8 cellular contexts compared by ENCODE assay signal in genomic region chr5:123371575-123372179, GRCh38. TPM values are rescaled to one million over a fixed set of nuclear protein-coding genes. Genes with fewer than 3 reads are reported as not detected.
A peak's percentile ranks its signal among the peaks of the same experiment; 100 is the strongest.
DNase-seq lines count a peak whose midpoint lies in the region; ATAC-seq and TF ChIP-seq lines count a peak whose summit lies in the region.

No MANE protein-coding gene starts in this region.

- no peak overlapping the region for H3K4me3 ChIP-seq in PC-9
- H3K4me3 ChIP-seq in cardiac fibroblast (replicated peaks in 1 of 2; ENCODE audit: low read depth in 2 of 2, low read length in 2 of 2), result no peak overlapping the region
- no peak overlapping the region for H3K4me3 ChIP-seq in aorta (ENCODE audit: low read length in 2 of 2)

- H3K36me3 ChIP-seq in PC-9 (ENCODE audit: low read depth) (peaks cover 32% of the 10 kb centered on the region), aorta (ENCODE audit: control insufficient read depth in 1 of 2, insufficient read depth in 2 of 2, low read length in 1 of 2) (peaks cover 0 to 2% of the 10 kb centered on the region in 2 donors)

- H3K4me1 ChIP-seq in PC-9 (replicated peaks; ENCODE audit: insufficient read depth) (no peaks in the 10 kb centered on the region), aorta (ENCODE audit: control insufficient read depth in 1 of 2, insufficient read depth in 2 of 2, low read length in 2 of 2) (no peaks in the 10 kb centered on the region)

- no peaks in the 10 kb centered on the region for H3F3A ChIP-seq in PC-9 (ENCODE audit: insufficient read depth, low read depth)

- H3K9me2 ChIP-seq in PC-9 (ENCODE audit: insufficient read depth), result no peaks in the 10 kb centered on the region

- no peak overlapping the region for H3K27ac ChIP-seq in PC-9
- H3K27ac ChIP-seq in aorta (ENCODE audit: low read depth in 1 of 2, low read length in 2 of 2), result no peak overlapping the region

- 69 to 70% methylated on average over 4 of the region's 4 CpGs for WGBS in aorta, 2 donors

- H3K4me2 ChIP-seq in PC-9, result no peak overlapping the region

- intact Hi-C loops in PC-9 (cut with micrococcal nuclease; ENCODE audit: unreplicated experiment), result loop anchor here (5.0 kb wide), 1 partner anchor 474 kb away; no protein-coding TSS in a partner anchor
- intact Hi-C loops in aorta (cut with DNase I), result loop anchor here (2.0 to 5.0 kb wide), 3 partner anchors 477 to 854 kb away; partner anchors contain the start of gene SNX24 (in 1 of the 2)

- H3K27me3 Mint-ChIP-seq in stimulated activated naive CD8-positive, alpha-beta T cell treated with anti-CD3 and anti-CD28 coated beads, Interleukin-15, amount 100 ng/mL, for 72 hours, result no peaks in the 10 kb centered on the region

- no peaks in the 10 kb centered on the region for H3K9me3 Mint-ChIP-seq in stimulated activated naive CD8-positive, alpha-beta T cell treated with anti-CD3 and anti-CD28 coated beads, Interleukin-15, amount 100 ng/mL, for 72 hours

- no peaks in the 10 kb centered on the region; the same call in 1 of the 2 replicates for H4K20me1 ChIP-seq in PC-9 (ENCODE audit: insufficient read depth)

- peak; percentile 57 for DNase-seq in stimulated activated naive CD8-positive, alpha-beta T cell treated with anti-CD3 and anti-CD28 coated beads, Interleukin-15, Interleukin-2, amounts not matched to agents 100 U/mL and 50 U/mL, for 24 hours
- no peak for DNase-seq in stimulated activated naive CD8-positive, alpha-beta T cell treated with anti-CD3 and anti-CD28 coated beads, Interleukin-15, amount 100 ng/mL, for 72 hours
- DNase-seq in PC-9, result peak in 1 of 2 experiments; percentile 14
- peak; percentile 13 to 46 for DNase-seq in cardiac fibroblast (ENCODE audit: low read depth in 2 of 2)
- DNase-seq in lung microvascular endothelial cell (ENCODE audit: low read depth in 2 of 2), result peak; percentile 15 to 20
- DNase-seq in aorta, result peak; percentile 70 to 91
- DNase-seq in GM19240 (ENCODE audit: insufficient read length, low spot score), result no peak

- H3K27ac Mint-ChIP-seq in stimulated activated naive CD8-positive, alpha-beta T cell treated with anti-CD3 and anti-CD28 coated beads, Interleukin-15, amount 100 ng/mL, for 72 hours, result peak overlapping the region in 1 of 2 donors; percentile 54

- H3K4me1 Mint-ChIP-seq in stimulated activated naive CD8-positive, alpha-beta T cell treated with anti-CD3 and anti-CD28 coated beads, Interleukin-15, amount 100 ng/mL, for 72 hours, result peaks cover 7% of the 10 kb centered on the region

- H3K27me3 ChIP-seq in PC-9 (ENCODE audit: insufficient read depth, low read depth) (no peaks in the 10 kb centered on the region), aorta (ENCODE audit: control insufficient read depth in 1 of 2, insufficient read depth in 2 of 2, low read length in 1 of 2) (no peaks in the 10 kb centered on the region)

- CTCF ChIA-PET in PC-9 (lab: Charles Lee), result no interaction called here

- H3K9me3 ChIP-seq in PC-9 (ENCODE audit: insufficient read depth, low read depth) (no peaks in the 10 kb centered on the region), aorta (ENCODE audit: control insufficient read depth, low read length) (no peaks in the 10 kb centered on the region)

- POLR2A ChIA-PET in PC-9 (lab: Charles Lee; ENCODE audit: unreplicated experiment), result no interaction called here

- no peak overlapping the region for H3K4me3 Mint-ChIP-seq in stimulated activated naive CD8-positive, alpha-beta T cell treated with anti-CD3 and anti-CD28 coated beads, Interleukin-15, amount 100 ng/mL, for 72 hours

- TF ChIP-seq CTCF in PC-9 (conservative IDR thresholded peaks at IDR 0.05), result peak; percentile 59
- peak; percentile 60 for TF ChIP-seq CTCF in cardiac fibroblast (IDR thresholded peaks at IDR 0.05; ENCODE audit: low read depth, low read length)

- H2AFZ ChIP-seq in PC-9, result no peak overlapping the region

- H3K79me2 ChIP-seq in PC-9 (ENCODE audit: low read depth), result no peaks in the 10 kb centered on the region

- no TSS peak for BruUV-seq in PC-9 (replicated peaks; lab: Mats Ljungman, UMichigan)

- no peak for ATAC-seq in stimulated activated naive CD8-positive, alpha-beta T cell treated with anti-CD3 and anti-CD28 coated beads, Interleukin-15, Interleukin-2, amounts not matched to agents 100 U/mL and 50 U/mL, for 24 hours
- ATAC-seq in stimulated activated naive CD8-positive, alpha-beta T cell treated with anti-CD3 and anti-CD28 coated beads, Interleukin-15, amount 100 ng/mL, for 72 hours, result no peak
- ATAC-seq in aorta (ENCODE audit: low FRiP score), result no peak
- no peak for ATAC-seq in HG02610 (IDR thresholded peaks at IDR 0.05; ENCODE audit: unreplicated experiment)

RNA-seq across cellular contexts. Expression of gene CEP120, which starts 51.5 kb away (rescaled TPM):
- total RNA-seq in PC-9 (2021), result 17.1 and 24.5 TPM in 2 replicates
- 9.2 and 14.5 TPM in 2 replicates for total RNA-seq in lung microvascular endothelial cell
- total RNA-seq in aorta, result 10 to 100 TPM; 19.4 to 24.2 TPM
- polyA plus RNA-seq in aorta, result 10 to 100 TPM in 1 of 2 donors, 1 to 10 TPM in 1; 7.1 to 10.5 TPM

Comparison
In these comparisons a context has a peak if more than half of its experiments do, and no peak if none do; other contexts are left out.
1. DNase-seq: peak in stimulated activated naive CD8-positive, alpha-beta T cell treated with anti-CD3 and anti-CD28 coated beads, Interleukin-15, Interleukin-2, amounts not matched to agents 100 U/mL and 50 U/mL, for 24 hours (single experiment), cardiac fibroblast (2 of 2), lung microvascular endothelial cell (2 of 2) and aorta (2 of 2); none in stimulated activated naive CD8-positive, alpha-beta T cell treated with anti-CD3 and anti-CD28 coated beads, Interleukin-15, amount 100 ng/mL, for 72 hours (0 of 2) and GM19240 (single experiment).